In the genomic region with DNA sequence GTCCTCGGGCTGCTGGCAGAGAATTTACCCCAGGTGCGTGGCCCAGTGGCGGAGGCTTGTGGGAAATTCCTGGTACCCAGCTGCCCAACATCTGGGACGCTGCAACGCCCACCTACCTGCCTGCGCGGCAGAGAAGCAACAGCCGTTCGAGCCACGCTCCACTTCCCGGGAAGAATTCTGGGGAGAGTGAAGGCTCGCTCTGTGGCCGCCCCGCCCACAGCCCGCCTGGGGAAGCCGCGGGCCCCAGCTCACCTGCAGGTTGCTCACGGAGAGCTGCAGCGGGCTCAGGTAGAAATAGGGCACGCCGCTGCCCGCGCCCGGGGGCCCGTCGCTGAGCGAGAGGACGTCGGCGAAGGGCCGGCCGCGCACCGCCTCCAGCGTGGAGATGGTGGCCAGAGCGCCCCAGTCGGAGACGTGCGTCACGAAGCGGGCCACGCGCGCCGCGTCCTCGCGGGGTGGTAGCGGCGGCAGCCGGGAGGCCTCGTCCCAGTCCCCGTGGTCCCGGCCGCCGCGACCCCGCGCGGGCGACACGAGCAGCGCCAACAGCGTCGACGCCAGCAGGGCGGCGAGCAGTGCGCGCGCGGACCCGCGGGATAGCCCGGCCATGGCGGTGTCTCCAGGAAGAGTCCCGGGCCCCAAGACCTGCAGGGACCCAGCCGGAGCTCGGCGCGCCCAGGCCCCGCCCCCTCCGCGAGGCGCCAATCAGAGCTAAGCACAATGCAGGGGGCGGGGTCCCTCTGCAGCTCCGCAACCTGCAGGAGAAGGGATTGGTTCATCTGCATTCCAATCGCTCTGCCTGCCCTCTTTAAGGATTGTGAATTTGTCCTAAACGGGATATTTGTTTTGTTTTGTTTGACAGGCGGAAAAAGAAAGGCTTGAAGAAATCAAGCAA, we compare ENCODE assay signal across 8 cellular contexts. TPM values are rescaled to one million over a fixed set of nuclear protein-coding genes. Genes with fewer than 3 reads are reported as not detected.
DNase-seq lines count a peak whose midpoint lies in the region; ATAC-seq and TF ChIP-seq lines count a peak whose summit lies in the region.

TSS of gene CREG1 (minus strand) at position 627 of the 892 bp plus-strand sequence.

- H3K4me1 Mint-ChIP-seq in dendritic cell treated with granulocyte-macrophage colony-stimulating factor and Interleukin-4, amounts not matched to agents 40 ng/mL and 50 ng/mL, for 4 days (ENCODE audit: low read depth) = peaks cover 53% of the 10 kb centered on the region

- intact Hi-C loops in dendritic cell treated with granulocyte-macrophage colony-stimulating factor and Interleukin-4, amounts not matched to agents 40 ng/mL and 50 ng/mL, for 4 days (cut with micrococcal nuclease) = loop anchor here (2.0 to 5.0 kb wide), 2 partner anchors 13 to 331 kb away; partner anchors contain the start of gene POU2F1
- intact Hi-C loops in left lung (cut with DNase I) = no loop called here

- H3K27me3 Mint-ChIP-seq in dendritic cell treated with granulocyte-macrophage colony-stimulating factor and Interleukin-4, amounts not matched to agents 40 ng/mL and 50 ng/mL, for 4 days = no peaks in the 10 kb centered on the region

- ATAC-seq in GM19372 (IDR thresholded peaks at IDR 0.05; ENCODE audit: low read depth, unreplicated experiment) (peak; percentile 98), HG03558 (IDR thresholded peaks at IDR 0.05; ENCODE audit: extremely low read depth, unreplicated experiment) (peak; percentile 94), left lung (peak; percentile 99)

- H3K4me1 ChIP-seq in left lung = peaks cover 0 to 70% of the 10 kb centered on the region in 2 donors

- H3K36me3 ChIP-seq in left lung = no peaks in the 10 kb centered on the region

- TF ChIP-seq CTCF in left lung (IDR thresholded peaks at IDR 0.05) = no peak

- no peaks in the 10 kb centered on the region for H3K27me3 ChIP-seq in left lung

- H3K36me3 Mint-ChIP-seq in dendritic cell treated with granulocyte-macrophage colony-stimulating factor and Interleukin-4, amounts not matched to agents 40 ng/mL and 50 ng/mL, for 4 days (ENCODE audit: low read depth) = peaks cover 44% of the 10 kb centered on the region

- peak within 1 kb of the TSS; percentile 87 for H3K27ac Mint-ChIP-seq in dendritic cell treated with granulocyte-macrophage colony-stimulating factor and Interleukin-4, amounts not matched to agents 40 ng/mL and 50 ng/mL, for 4 days

- H3K4me3 Mint-ChIP-seq in dendritic cell treated with granulocyte-macrophage colony-stimulating factor and Interleukin-4, amounts not matched to agents 40 ng/mL and 50 ng/mL, for 4 days = peak within 1 kb of the TSS; percentile 92

- H3K27ac ChIP-seq in left lung = peak within 1 kb of the TSS; percentile 88 to 89

- no peaks in the 10 kb centered on the region for H3K9me3 ChIP-seq in left lung

- no peaks in the 10 kb centered on the region for H3K9me3 Mint-ChIP-seq in dendritic cell treated with granulocyte-macrophage colony-stimulating factor and Interleukin-4, amounts not matched to agents 40 ng/mL and 50 ng/mL, for 4 days

- DNase-seq in C1 segment of cervical spinal cord (lab: John Stamatoyannopoulos, UW) (peak; percentile 24 to 93 (median 78)), NCI-H748 treated with DMSO at 0.1 percent for 48 hours (lab: John Stamatoyannopoulos, UW) (peak; percentile 84), left lung (peak; percentile 96)
- peak; percentile 71 to 81 for DNase-seq in activated CD4-positive, alpha-beta T cell treated with anti-CD3 and anti-CD28 coated beads, Interleukin-2, amount 50 U/mL, for 24 hours (ENCODE audit: low read depth in 1 of 2, low spot score in 1 of 2)
- peak; percentile 85 to 89 for DNase-seq in stimulated activated CD4-positive, alpha-beta T cell treated with anti-CD3 and anti-CD28 coated beads, Interleukin-2, amount 100 ng/mL, for 48 hours

- peak within 1 kb of the TSS; percentile 81 to 82 for H3K4me3 ChIP-seq in left lung

RNA-seq across cellular contexts. Expression of gene CREG1, which starts in this region (rescaled TPM):
- 100 to 1,000 TPM; 132 to 157 TPM for total RNA-seq in left lung

Comparison
In these comparisons a context has a peak if more than half of its experiments do, and no peak if none do; other contexts are left out.
1. Peak in every context shown above with its lines: DNase-seq, ATAC-seq, H3K4me3 ChIP-seq and H3K27ac ChIP-seq.